In genomic region chr9:129237804-129238203, GRCh38 we compare ENCODE assay signal across 1 cellular context.
TF ChIP-seq lines count a peak whose summit lies in the region.

No MANE protein-coding gene starts in this region.

TF ChIP-seq in IMR-90, 13 proteins besides CTCF, POLR2A, EP300 and RAD21:
- TF ChIP-seq MXI1 (IDR thresholded peaks at IDR 0.05; ENCODE audit: borderline replicate concordance, low read depth, low read length) (no peak), FOS (IDR thresholded peaks at IDR 0.05; ENCODE audit: low read depth, low read length) (no peak), NFE2L2 (IDR thresholded peaks at IDR 0.05; ENCODE audit: low read depth, low read length) (no peak), CEBPB (IDR thresholded peaks at IDR 0.05; ENCODE audit: low read depth, low read length) (no peak), ELK1 (IDR thresholded peaks at IDR 0.05; ENCODE audit: borderline replicate concordance, low read depth, low read length) (no peak), BHLHE40 (IDR thresholded peaks at IDR 0.05; ENCODE audit: low read depth, low read length) (no peak), MAZ (IDR thresholded peaks at IDR 0.05; ENCODE audit: borderline replicate concordance, low read depth, low read length) (no peak), RFX5 (IDR thresholded peaks at IDR 0.05; ENCODE audit: low read depth, low read length) (no peak), SMC3 (IDR thresholded peaks at IDR 0.05; ENCODE audit: low read depth, low read length) (no peak), RCOR1 (IDR thresholded peaks at IDR 0.05; ENCODE audit: insufficient replicate concordance, low read length) (no peak), MAFK (IDR thresholded peaks at IDR 0.05; ENCODE audit: low read depth, low read length) (no peak)
- TF ChIP-seq, protein P1, sequence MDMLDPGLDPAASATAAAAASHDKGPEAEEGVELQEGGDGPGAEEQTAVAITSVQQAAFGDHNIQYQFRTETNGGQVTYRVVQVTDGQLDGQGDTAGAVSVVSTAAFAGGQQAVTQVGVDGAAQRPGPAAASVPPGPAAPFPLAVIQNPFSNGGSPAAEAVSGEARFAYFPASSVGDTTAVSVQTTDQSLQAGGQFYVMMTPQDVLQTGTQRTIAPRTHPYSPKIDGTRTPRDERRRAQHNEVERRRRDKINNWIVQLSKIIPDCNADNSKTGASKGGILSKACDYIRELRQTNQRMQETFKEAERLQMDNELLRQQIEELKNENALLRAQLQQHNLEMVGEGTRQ (IDR thresholded peaks at IDR 0.05; ENCODE audit: low read depth, low read length) = no peak
TF ChIP-seq in IMR-90: peak in this region for 0.
